Comparison of ENCODE assay signal across 10 cellular contexts in genomic region chr1:84190455-84190854, GRCh38.
"Had no signal": no experiment of that assay in that cellular context is flagged by ENCODE, and none has a peak within 500 bp of the region (broad histone marks: within the 10 kb centered on the region; RNA-seq: fewer than 3 reads in every experiment).

No MANE protein-coding gene starts in this region.

- DNase-seq: GM23248, GOT3, H7, H9, HCEC 1CT, HFFc6 had no signal

- H3K4me3 Mint-ChIP-seq: GM23338, H9, HFFc6 had no signal

- H3K4me1 Mint-ChIP-seq: H9 had no signal

- FAIRE-seq: H1, H54 had no signal

- H3K4me3 ChIP-seq: GM23248, GM23338, HAP-1 had no signal

- H3K9ac ChIP-seq: GM23248 had no signal

- H3K9me3 ChIP-seq: HAP-1 had no signal

- H3K27ac Mint-ChIP-seq: GM23338, H9, HFFc6 had no signal

- H3K27ac ChIP-seq: GM23248 had no signal

- H3K4me1 ChIP-seq: HAP-1 had no signal

- H3K36me3 ChIP-seq: HAP-1 had no signal
